Comparison of ENCODE assay signal across 8 cellular contexts in the genomic region with DNA sequence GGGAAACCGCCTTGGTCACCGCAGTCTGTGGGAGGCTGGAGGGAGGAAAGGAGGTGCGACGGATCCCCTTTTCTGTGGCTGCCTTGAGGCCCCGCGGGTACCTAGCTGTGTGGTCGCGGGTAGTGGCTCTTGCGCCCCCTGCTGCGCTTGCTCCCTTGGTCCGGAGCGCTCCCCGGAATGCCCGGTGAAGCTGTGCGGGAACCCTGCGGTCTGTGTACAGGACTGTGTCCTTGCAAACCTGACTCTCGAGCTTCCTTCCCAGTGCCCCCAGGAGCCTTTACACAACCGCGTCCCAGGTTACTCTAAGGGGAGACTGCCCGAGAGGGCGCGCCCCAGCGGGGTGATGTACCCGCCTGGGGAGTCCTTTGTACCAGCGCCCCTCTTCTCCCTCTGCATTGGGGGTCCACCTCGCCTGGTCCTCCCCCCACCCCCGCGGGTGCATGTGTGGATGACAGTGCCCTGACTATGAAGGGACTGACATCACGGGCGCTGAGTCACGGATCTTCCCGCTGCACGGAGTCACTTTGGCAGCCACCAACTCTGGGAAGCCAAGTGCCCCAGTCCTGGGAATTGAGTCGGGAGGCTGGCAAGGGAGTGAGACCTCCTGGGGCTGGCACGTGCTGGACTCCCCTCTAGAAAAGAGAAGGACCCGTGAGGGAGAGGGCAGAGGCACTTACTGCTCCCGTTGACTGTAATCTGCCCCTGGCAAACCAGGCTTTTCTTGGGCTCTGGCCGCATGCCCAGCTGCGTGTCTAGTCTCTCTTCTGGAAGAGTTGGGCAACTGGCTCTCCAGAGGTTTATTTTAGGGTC. TPM values are rescaled to one million over a fixed set of nuclear protein-coding genes. Genes with fewer than 3 reads are reported as not detected.
DNase-seq lines count a peak whose midpoint lies in the region; ATAC-seq and TF ChIP-seq lines count a peak whose summit lies in the region.

No MANE protein-coding gene starts in this region.

- H3K27me3 ChIP-seq in smooth muscle cell (ENCODE audit: low read depth) = peaks cover 2% of the 10 kb centered on the region

- no peak overlapping the region for H2AFZ ChIP-seq in smooth muscle cell (ENCODE audit: low read depth)

- peaks cover 19% of the 10 kb centered on the region for H3F3A ChIP-seq in smooth muscle cell (ENCODE audit: low read depth)

- peaks cover 7% of the 10 kb centered on the region for H3K79me2 ChIP-seq in smooth muscle cell (ENCODE audit: low read depth)

- POLR2A ChIA-PET in MCF 10A (lab: Yijun Ruan, JAX) = interaction anchor here (0.7 to 25.8 kb wide), 23 partner anchors 11 to 564 kb away, joined by 3 to 1077 read pairs (median 5); a partner anchor contains a TSS

- H3K4me3 ChIP-seq in smooth muscle cell = peak overlapping the region; percentile 70

- H3K9me3 Mint-ChIP-seq in MCF 10A (ENCODE audit: unreplicated experiment) = no peaks in the 10 kb centered on the region

- WGBS in smooth muscle cell (ENCODE audit: low lambda C conversion rate) = 6% methylated on average over 34 of the region's 39 CpGs

- H3K36me3 ChIP-seq in smooth muscle cell (ENCODE audit: low read depth) = no peaks in the 10 kb centered on the region

- H3K27ac Mint-ChIP-seq in MCF 10A (ENCODE audit: low read depth, unreplicated experiment) = peak overlapping the region; percentile 96

- peaks cover 44% of the 10 kb centered on the region for H3K4me1 Mint-ChIP-seq in MCF 10A (ENCODE audit: insufficient read depth, unreplicated experiment)

- H3K9me3 ChIP-seq in smooth muscle cell (replicated peaks; ENCODE audit: low read depth) = no peaks in the 10 kb centered on the region

- intact Hi-C loops in MCF 10A (cut with micrococcal nuclease) = loop anchor here (1.0 to 5.0 kb wide), 8 partner anchors 12 to 220 kb away; a partner anchor contains a TSS

- H3K9ac ChIP-seq in smooth muscle cell (ENCODE audit: low read depth) = peak overlapping the region; percentile 98

- H3K4me2 ChIP-seq in smooth muscle cell = peak overlapping the region; percentile 97

- no TSS peak for BruUV-seq in MCF 10A (replicated peaks; lab: Mats Ljungman, UMichigan)

- TF ChIP-seq CTCF in MCF 10A (IDR thresholded peaks at IDR 0.05; ENCODE audit: unreplicated experiment) (peak; percentile 51), smooth muscle cell (IDR thresholded peaks at IDR 0.05; ENCODE audit: borderline replicate concordance, insufficient read depth, poor library complexity, severe bottlenecking) (peak; percentile 38)

- H3K27me3 Mint-ChIP-seq in MCF 10A (ENCODE audit: insufficient read depth, unreplicated experiment) = no peaks in the 10 kb centered on the region

- H3K4me3 Mint-ChIP-seq in MCF 10A (ENCODE audit: unreplicated experiment) = peak overlapping the region; percentile 99

- ATAC-seq in HG03432 (IDR thresholded peaks at IDR 0.05; ENCODE audit: unreplicated experiment) = peak; percentile 10

- CTCF ChIA-PET in MCF 10A (lab: Yijun Ruan, JAX) = interaction anchor here (0.5 to 5.7 kb wide), 21 partner anchors 8 to 789 kb away, joined by 3 to 51 read pairs (median 4); a partner anchor contains a TSS

- peaks cover 25% of the 10 kb centered on the region for H3K36me3 Mint-ChIP-seq in MCF 10A (ENCODE audit: insufficient read depth, unreplicated experiment)

- no peaks in the 10 kb centered on the region for H4K20me1 ChIP-seq in smooth muscle cell (ENCODE audit: low read depth)

- DNase-seq in NCI-H2029 treated with DMSO at 0.1 percent for 48 hours (lab: John Stamatoyannopoulos, UW) (peak; percentile 22), NCI-H2029 (lab: John Stamatoyannopoulos, UW) (no peak), T-helper 22 cell (ENCODE audit: low read depth) (peak; percentile 53), MCF 10A (ENCODE audit: unreplicated experiment) (peak; percentile 92), iris pigment epithelial cell (ENCODE audit: low read depth) (peak; percentile 40), smooth muscle cell (lab: John Stamatoyannopoulos, UW; ENCODE audit: unreplicated experiment) (peak; percentile 87), SK-N-DZ (ENCODE audit: low spot score) (no peak)

- peak overlapping the region; percentile 94 for H3K27ac ChIP-seq in smooth muscle cell (ENCODE audit: low read depth)

- peaks cover 20% of the 10 kb centered on the region for H3K4me1 ChIP-seq in smooth muscle cell (ENCODE audit: low read depth)

RNA-seq across cellular contexts. Expression of a gene that starts 0.8 kb away (rescaled TPM):
- total RNA-seq in MCF 10A (2022) (22.8 and 41.0 TPM in 2 replicates), smooth muscle cell (1.3 and 1.8 TPM in 2 replicates)
- 1.9 TPM in 2 replicates for polyA plus RNA-seq in smooth muscle cell
- not detected in 2 replicates for polyA plus RNA-seq in SK-N-DZ (2014; cell fraction: cytosol; rRNA removed)
- not detected in 2 replicates for polyA plus RNA-seq in SK-N-DZ (2014; cell fraction: nucleus; rRNA removed)

Comparison
In these comparisons a context has a peak if more than half of its experiments do, and no peak if none do; other contexts are left out.
1. DNase-seq: peak in NCI-H2029 treated with DMSO at 0.1 percent for 48 hours (single experiment), T-helper 22 cell (single experiment), MCF 10A (single experiment), iris pigment epithelial cell (single experiment) and smooth muscle cell (single experiment); none in NCI-H2029 (single experiment) and SK-N-DZ (single experiment).